Comparison of ENCODE assay signal across 28 cellular contexts in genomic region chr10:8100366-8100765, GRCh38. TPM values are rescaled to one million over a fixed set of nuclear protein-coding genes. Genes with fewer than 3 reads are reported as not detected.
"Had no signal": no experiment of that assay in that cellular context is flagged by ENCODE, and none has a peak within 500 bp of the region (broad histone marks: within the 10 kb centered on the region; RNA-seq: fewer than 3 reads in every experiment).

No MANE protein-coding gene starts in this region.

- FAIRE-seq: urothelium cell line had no signal

- H3K27me3 Mint-ChIP-seq: stimulated activated naive CD8-positive, alpha-beta T cell treated with anti-CD3 and anti-CD28 coated beads, Interleukin-15, Interleukin-2, amounts not matched to agents 100 ng/mL and 50 ng/mL, for 24 hours had no signal

- H3K9me3 ChIP-seq: stomach, suprapubic skin, testis, thoracic aorta, thyroid gland, tibial artery, tibial nerve, transverse colon, upper lobe of left lung, upper lobe of right lung, uterus, vagina had no signal

- H3K4me1 Mint-ChIP-seq: stimulated activated memory B cell treated with anti-CD40 and anti-IgM and Interleukin-4, amounts not matched to agents 10 μg/mL and 1 μg/mL and 100 μg/mL, for 72 hours had no signal

- H3K4me3 Mint-ChIP-seq: stimulated activated effector memory CD8-positive, alpha-beta T cell treated with anti-CD3 and anti-CD28 coated beads, Interleukin-12 subunit alpha, Interleukin-12 subunit beta, amount 100 ng/mL, for 72 hours; stimulated activated memory B cell treated with anti-CD40 and anti-IgM and Interleukin-4, amounts not matched to agents 10 μg/mL and 1 μg/mL and 100 μg/mL, for 72 hours; stimulated activated naive B cell treated with anti-CD40 and anti-IgM and Interleukin-4, amounts not matched to agents 10 μg/mL and 1 μg/mL and 100 μg/mL, for 72 hours; stimulated activated naive CD8-positive, alpha-beta T cell treated with anti-CD3 and anti-CD28 coated beads, Interleukin-15, amount 100 ng/mL, for 72 hours; stimulated activated naive CD8-positive, alpha-beta T cell treated with anti-CD3 and anti-CD28 coated beads, Interleukin-15, Interleukin-2, amounts not matched to agents 100 ng/mL and 50 ng/mL, for 24 hours; type B pancreatic cell had no signal

- H3K4me1 ChIP-seq: stomach, testis, tibial artery, tibial nerve, transverse colon, upper lobe of right lung, uterus had no signal

- H3K27ac Mint-ChIP-seq: stimulated activated effector memory CD8-positive, alpha-beta T cell treated with anti-CD3 and anti-CD28 coated beads, Interleukin-12 subunit alpha, Interleukin-12 subunit beta, amount 100 ng/mL, for 72 hours; stimulated activated memory B cell treated with anti-CD40 and anti-IgM and Interleukin-4, amounts not matched to agents 10 μg/mL and 1 μg/mL and 100 μg/mL, for 72 hours; stimulated activated naive B cell treated with anti-CD40 and anti-IgM and Interleukin-4, amounts not matched to agents 10 μg/mL and 1 μg/mL and 100 μg/mL, for 72 hours; stimulated activated naive CD8-positive, alpha-beta T cell treated with anti-CD3 and anti-CD28 coated beads, Interleukin-15, Interleukin-2, amounts not matched to agents 100 ng/mL and 50 ng/mL, for 24 hours; type B pancreatic cell had no signal

- H3K27ac ChIP-seq: stomach, suprapubic skin, testis, thoracic aorta, thyroid gland, tibial artery, tibial nerve, transverse colon, upper lobe of left lung, upper lobe of right lung, uterus, vagina had no signal

- H3K9me3 Mint-ChIP-seq: stimulated activated effector memory CD8-positive, alpha-beta T cell treated with anti-CD3 and anti-CD28 coated beads, Interleukin-12 subunit alpha, Interleukin-12 subunit beta, amount 100 ng/mL, for 72 hours; stimulated activated memory B cell treated with anti-CD40 and anti-IgM and Interleukin-4, amounts not matched to agents 10 μg/mL and 1 μg/mL and 100 μg/mL, for 72 hours; stimulated activated naive CD8-positive, alpha-beta T cell treated with anti-CD3 and anti-CD28 coated beads, Interleukin-15, amount 100 ng/mL, for 72 hours; stimulated activated naive CD8-positive, alpha-beta T cell treated with anti-CD3 and anti-CD28 coated beads, Interleukin-15, Interleukin-2, amounts not matched to agents 100 ng/mL and 50 ng/mL, for 24 hours; type B pancreatic cell had no signal

- H3K36me3 Mint-ChIP-seq: stimulated activated effector memory CD8-positive, alpha-beta T cell treated with anti-CD3 and anti-CD28 coated beads, Interleukin-12 subunit alpha, Interleukin-12 subunit beta, amount 100 ng/mL, for 72 hours; stimulated activated memory B cell treated with anti-CD40 and anti-IgM and Interleukin-4, amounts not matched to agents 10 μg/mL and 1 μg/mL and 100 μg/mL, for 72 hours; stimulated activated naive B cell treated with anti-CD40 and anti-IgM and Interleukin-4, amounts not matched to agents 10 μg/mL and 1 μg/mL and 100 μg/mL, for 72 hours; type B pancreatic cell had no signal

- H3K4me3 ChIP-seq: stomach, suprapubic skin, testis, thoracic aorta, thyroid gland, tibial artery, tibial nerve, transverse colon, upper lobe of left lung, upper lobe of right lung, uterus, vagina had no signal

- DNase-seq: stimulated activated CD4-positive, alpha-beta T cell treated with anti-CD3 and anti-CD28 coated beads, Interleukin-2, amount 100 ng/mL, for 48 hours; stimulated activated CD4-positive, alpha-beta T cell treated with anti-CD3 and anti-CD28 coated beads, Interleukin-4, amount 100 ng/mL, for 1 hour; stimulated activated CD4-positive, alpha-beta T cell treated with anti-CD3 and anti-CD28 coated beads, Interleukin-4, amount 100 ng/mL, for 24 hours; stimulated activated CD4-positive, alpha-beta T cell treated with anti-CD3 and anti-CD28 coated beads, Interleukin-4, amount 100 ng/mL, for 4 hours; stimulated activated CD8-positive, alpha-beta memory T cell treated with anti-CD3 and anti-CD28 coated beads, Interleukin-4, amount 100 ng/mL, for 48 hours; stimulated activated naive B cell treated with anti-CD40 and anti-IgM and Interleukin-4, amounts not matched to agents 10 μg/mL and 1 μg/mL and 100 μg/mL, for 72 hours; stimulated activated naive CD4-positive, alpha-beta T cell; stimulated activated naive CD4-positive, alpha-beta T cell treated with Interleukin-2 at 50 U/mL for 16 hours; stimulated activated naive CD8-positive, alpha-beta T cell treated with anti-CD3 and anti-CD28 coated beads, Interleukin-15, amount 100 ng/mL, for 72 hours; stimulated activated naive CD8-positive, alpha-beta T cell treated with anti-CD3 and anti-CD28 coated beads, Interleukin-15, Interleukin-2, amounts not matched to agents 100 U/mL and 50 U/mL, for 24 hours; stomach; substantia nigra; testis; thyroid gland; tibial artery; transverse colon; upper lobe of left lung; upper lobe of right lung; uterus had no signal

- H3K27me3 ChIP-seq: testis, thyroid gland, tibial nerve, upper lobe of left lung, upper lobe of right lung, uterus, vagina had no signal

- H3K36me3 ChIP-seq: stomach, suprapubic skin, thoracic aorta, thyroid gland, tibial artery, tibial nerve, transverse colon, upper lobe of left lung, upper lobe of right lung, uterus, vagina had no signal

RNA-seq across cellular contexts. Expression of gene GATA3, which starts 45.9 kb away (rescaled TPM):
- total RNA-seq: thoracic aorta had no signal
